Comparison of ENCODE assay signal across 8 cellular contexts in the genomic region with DNA sequence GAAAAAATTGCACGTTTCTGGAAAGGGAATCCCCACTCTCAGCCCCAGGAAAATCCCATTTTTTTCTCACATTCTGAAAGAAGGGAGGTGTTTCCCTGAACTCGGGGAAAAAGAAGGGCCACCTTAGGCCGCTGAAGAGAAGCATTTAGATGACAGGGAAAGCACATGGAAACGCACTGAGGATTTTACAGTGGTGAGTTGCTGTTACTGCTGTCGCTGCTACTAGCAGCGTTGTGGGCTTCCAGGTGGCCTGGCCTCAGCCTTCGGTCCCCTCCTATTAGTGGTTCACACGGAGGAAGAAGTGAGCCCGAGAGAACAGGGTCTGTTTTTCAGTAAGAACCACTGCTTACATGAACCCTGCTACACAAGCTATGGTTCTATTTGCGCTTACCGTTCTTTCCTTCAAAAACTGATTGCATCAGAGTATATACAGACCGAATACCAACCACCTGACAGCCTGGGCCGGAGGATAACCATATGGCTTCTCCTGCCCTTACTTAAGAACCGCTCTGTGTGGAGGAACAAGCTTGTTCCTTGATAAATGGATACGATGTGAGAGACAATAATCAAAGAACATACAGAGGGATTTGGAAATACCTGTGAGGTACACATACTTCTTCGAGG. TPM values are rescaled to one million over a fixed set of nuclear protein-coding genes. Genes with fewer than 3 reads are reported as not detected.
DNase-seq lines count a peak whose midpoint lies in the region; ATAC-seq and TF ChIP-seq lines count a peak whose summit lies in the region.

No MANE protein-coding gene starts in this region.

- no peak for DNase-seq in Right ventricle myocardium inferior (ENCODE audit: missing footprints)
- DNase-seq in cardiac septum (ENCODE audit: low spot score) = no peak
- peak; percentile 38 for DNase-seq in amniotic epithelial cell (ENCODE audit: low read depth)
- peak; percentile 84 for DNase-seq in islet precursor cell
- DNase-seq in superior temporal gyrus (ENCODE audit: extremely low spot score) = peak; percentile 25
- no peak for DNase-seq in central memory CD4-positive, alpha-beta T cell
- no peak for DNase-seq in RWPE1 (ENCODE audit: low spot score)
- no peak for DNase-seq in amniotic stem cell (lab: John Stamatoyannopoulos, UW)

- no peak overlapping the region for H3K27ac ChIP-seq in RWPE1

- no peak for TF ChIP-seq CTCF in RWPE1 (conservative IDR thresholded peaks at IDR 0.05; ENCODE audit: low read depth)

- POLR2A ChIA-PET in RWPE1 (lab: Yijun Ruan, JAX; ENCODE audit: low non-redundant PET) = no interaction called here

- peak; percentile 52 for ATAC-seq in Right ventricle myocardium inferior

- intact Hi-C loops in Right ventricle myocardium inferior (cut with DNase I) (no loop called here), cardiac septum (cut with DNase I) (loop anchor here (5.0 kb wide), 1 partner anchor 43 kb away; a partner anchor contains a TSS)

- CTCF ChIA-PET in RWPE1 (lab: Yijun Ruan, JAX) = interaction anchor here (0.9 kb wide), 1 partner anchor 50 kb away, joined by 3 read pairs; no protein-coding TSS in a partner anchor

RNA-seq across cellular contexts. Expression of a gene that starts 1.0 kb away (rescaled TPM):
- total RNA-seq in Right ventricle myocardium inferior (0.81 TPM), cardiac septum (2.1 TPM)

RNA-seq across cellular contexts. Expression of a gene that starts 42.6 kb away (rescaled TPM):
- 39.6 TPM for total RNA-seq in Right ventricle myocardium inferior
- total RNA-seq in cardiac septum = 58.0 TPM

Comparison
In these comparisons a context has a peak if more than half of its experiments do, and no peak if none do; other contexts are left out.
1. DNase-seq: peak in amniotic epithelial cell (single experiment), islet precursor cell (single experiment) and superior temporal gyrus (single experiment); none in Right ventricle myocardium inferior (single experiment), cardiac septum (single experiment), central memory CD4-positive, alpha-beta T cell (single experiment), RWPE1 (single experiment) and amniotic stem cell (single experiment).